Comparison of ENCODE assay signal across 18 cellular contexts in genomic region chr15:20646529-20647142, GRCh38.
A peak's percentile ranks its signal among the peaks of the same experiment; 100 is the strongest.
DNase-seq lines count a peak whose midpoint lies in the region; ATAC-seq and TF ChIP-seq lines count a peak whose summit lies in the region.
"Had no signal": no experiment of that assay in that cellular context is flagged by ENCODE, and none has a peak within 500 bp of the region (broad histone marks: within the 10 kb centered on the region; RNA-seq: fewer than 3 reads in every experiment).

No MANE protein-coding gene starts in this region.

- H3K36me3 ChIP-seq in osteoblast (ENCODE audit: insufficient read depth, low read length) (no peaks in the 10 kb centered on the region), HAP-1 (replicated peaks) (no peaks in the 10 kb centered on the region)
- H3K36me3 ChIP-seq: breast epithelium, left lung had no signal

- H3K27me3 ChIP-seq in osteoblast (ENCODE audit: insufficient read depth, low read length), result no peaks in the 10 kb centered on the region
- 0 out of 2 replicates have a peak, but pooled peaks cover 3% of the 10 kb centered on the region for H3K27me3 ChIP-seq in HAP-1 (ENCODE audit: low read depth)

- peaks cover 7% of the 10 kb centered on the region for H3K9me3 ChIP-seq in osteoblast (ENCODE audit: low read depth, low read length)
- H3K9me3 ChIP-seq in HAP-1, result peaks cover 20% of the 10 kb centered on the region
- H3K9me3 ChIP-seq: breast epithelium, left lung had no signal

- DNase-seq in osteoblast (ENCODE audit: insufficient read length, low spot score, missing footprints) (peak; percentile 67), HAP-1 (ENCODE audit: low spot score in 2 of 2) (no peak), NCI-H2227 (lab: John Stamatoyannopoulos, UW; ENCODE audit: unreplicated experiment) (no peak)
- DNase-seq: activated CD8-positive, alpha-beta memory T cell treated with anti-CD3 and anti-CD28 coated beads for 24 hours; Caco-2; NCI-H69; OCI-M1; retina; T-helper 9 cell had no signal

- H3K27ac ChIP-seq in C4-2B (peak overlapping the region; percentile 20), VCaP (peak overlapping the region; percentile 81), osteoblast (ENCODE audit: low read depth, low read length) (no peak overlapping the region)
- H3K27ac ChIP-seq: breast epithelium, dorsolateral prefrontal cortex, epithelial cell of prostate, left lung, SK-N-MC had no signal

- no peak overlapping the region for H3K4me2 ChIP-seq in osteoblast (ENCODE audit: insufficient read depth, low read length)

- ATAC-seq in HG02623 (IDR thresholded peaks at IDR 0.05; ENCODE audit: unreplicated experiment) (peak; percentile 1), GM21717 (IDR thresholded peaks at IDR 0.05; ENCODE audit: unreplicated experiment) (no peak)

- in situ Hi-C loops in HAP-1 (cut with MboI; ENCODE audit: low sequenced_read_pairs), result no loop called here

- no peaks in the 10 kb centered on the region for H3K79me2 ChIP-seq in osteoblast (ENCODE audit: insufficient read depth, low read length)

- no peak overlapping the region for H2AFZ ChIP-seq in osteoblast (ENCODE audit: low read length)

- TF ChIP-seq CTCF in C4-2B (conservative IDR thresholded peaks at IDR 0.05), result no peak
- no peak for TF ChIP-seq CTCF in VCaP (conservative IDR thresholded peaks at IDR 0.05)
- no peak for TF ChIP-seq CTCF in osteoblast (IDR thresholded peaks at IDR 0.05; ENCODE audit: extremely low read depth, low read depth, low read length)

- H3K4me3 ChIP-seq in osteoblast (ENCODE audit: insufficient read depth, low read length), result no peak overlapping the region
- no peak overlapping the region for H3K4me3 ChIP-seq in HAP-1
- H3K4me3 ChIP-seq: breast epithelium, left lung, SK-N-MC had no signal

- no peaks in the 10 kb centered on the region for H4K20me1 ChIP-seq in osteoblast (ENCODE audit: insufficient read depth, low read length)

- H3K4me1 ChIP-seq in osteoblast (ENCODE audit: insufficient read depth, low read length) (no peaks in the 10 kb centered on the region), HAP-1 (no peaks in the 10 kb centered on the region)
- H3K4me1 ChIP-seq: breast epithelium, Caco-2, left lung had no signal
